In genomic region chr6:19664878-19665715, GRCh38 we compare ENCODE assay signal across 1 cellular context.
TF ChIP-seq lines count a peak whose summit lies in the region.

No MANE protein-coding gene starts in this region.

TF ChIP-seq in H1, 55 proteins besides CTCF, POLR2A, EP300 and RAD21 (continued from another document):
- TF ChIP-seq E2F6 (IDR thresholded peaks at IDR 0.05) (no peak), TCF12 (IDR thresholded peaks at IDR 0.05; ENCODE audit: low read depth, low read length) (no peak)
